Comparison of ENCODE assay signal across 7 cellular contexts in genomic region chr12:56299853-56300643, GRCh38. TPM values are rescaled to one million over a fixed set of nuclear protein-coding genes. Genes with fewer than 3 reads are reported as not detected.
DNase-seq lines count a peak whose midpoint lies in the region; ATAC-seq, FAIRE-seq and TF ChIP-seq lines count a peak whose summit lies in the region.

TSS of gene CS (minus strand) at chr12:56300330. CDS start at chr12:56300201, 129 bp downstream.

- peak; percentile 95 for DNase-seq in GM18507 (ENCODE audit: extremely low spot score, insufficient read length, low read depth)
- peak; percentile 95 for DNase-seq in NCI-H2029 treated with DMSO at 0.1 percent for 48 hours (lab: John Stamatoyannopoulos, UW)
- peak; percentile 98 for DNase-seq in T-helper 9 cell
- DNase-seq in astrocyte of the cerebellum (ENCODE audit: low read depth) = peak; percentile 93
- DNase-seq in hepatic stellate cell (ENCODE audit: low spot score) = peak; percentile 97
- peak; percentile 91 for DNase-seq in renal cortical epithelial cell (ENCODE audit: low read depth)

- in situ Hi-C loops in astrocyte of the cerebellum (cut with HindIII; ENCODE audit: low sequenced_read_pairs) = no loop called here

- peak; percentile 90 for ATAC-seq in HG02981 (IDR thresholded peaks at IDR 0.05; ENCODE audit: unreplicated experiment)

- peak within 1 kb of the TSS; percentile 94 for H3K4me3 ChIP-seq in astrocyte of the cerebellum (ENCODE audit: low read depth, low read length)

- no peak for TF ChIP-seq CTCF in astrocyte of the cerebellum (IDR thresholded peaks at IDR 0.05; ENCODE audit: low read depth, low read length, missing control alignments)

- FAIRE-seq in GM18507 (lab: Jason Lieb, UNC) = peak; percentile 94

RNA-seq across cellular contexts. Expression of gene CS, which starts in this region (rescaled TPM):
- total RNA-seq in renal cortical epithelial cell = 141 and 259 TPM in 2 replicates

Comparison
In these comparisons a context has a peak if more than half of its experiments do, and no peak if none do; other contexts are left out.
1. Peak in every context shown above with its lines: DNase-seq, ATAC-seq and H3K4me3 ChIP-seq.